ENCODE assay signal across 1 cellular context in the genomic region with DNA sequence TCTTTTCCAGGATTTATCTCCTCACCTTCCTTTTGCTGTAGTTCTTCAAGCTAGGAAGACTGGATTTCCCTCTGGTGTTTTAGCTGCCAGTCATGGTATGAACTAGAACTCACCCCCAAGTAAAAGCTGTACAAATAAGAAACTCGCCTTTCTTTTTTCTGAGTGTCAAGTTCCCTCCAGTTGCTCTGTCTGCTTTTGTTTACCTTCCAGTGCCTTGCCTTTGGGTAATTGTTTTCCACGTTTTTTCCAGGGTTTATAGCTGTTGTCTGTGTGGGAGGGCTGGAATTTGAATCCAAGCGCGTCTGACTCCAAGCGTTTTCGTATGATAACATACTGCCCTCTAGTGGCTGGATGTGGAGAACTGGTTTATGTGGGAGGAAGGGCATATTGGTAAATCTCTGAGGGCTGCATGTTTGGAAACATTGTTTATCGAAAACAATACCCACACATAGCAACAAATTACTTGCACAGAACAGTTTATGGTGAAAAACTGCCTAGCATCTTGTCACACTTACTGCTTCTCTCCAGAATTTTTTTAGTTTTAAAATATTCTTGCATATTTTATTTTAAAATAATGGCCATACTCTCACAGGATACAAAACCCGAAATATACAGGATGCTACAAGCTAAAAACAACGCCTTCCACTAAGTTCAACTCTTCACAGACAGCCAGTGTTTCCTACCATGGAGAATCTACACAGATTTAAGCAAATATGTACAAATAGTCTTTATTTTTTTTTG.
A peak's percentile ranks its signal among the peaks of the same experiment; 100 is the strongest.
TF ChIP-seq lines count a peak whose summit lies in the region.

No MANE protein-coding gene starts in this region.

TF ChIP-seq in K562, 482 proteins besides CTCF, POLR2A, EP300 and RAD21 (continues in another document):
- TF ChIP-seq TEAD4 (IDR thresholded peaks at IDR 0.05; ENCODE audit: low read length) (peak; percentile 69), TEAD4 (CRISPR knock-in tag; IDR thresholded peaks at IDR 0.05; ENCODE audit: borderline replicate concordance) (no peak), ATF7 (IDR thresholded peaks at IDR 0.05) (peak; percentile 33; the same call in 1 of the 2 replicates), SRF (CRISPR knock-in tag; IDR thresholded peaks at IDR 0.05) (no peak; a peak in 1 of 4 replicates), TOE1 (IDR thresholded peaks at IDR 0.05; ENCODE audit: borderline replicate concordance) (0 out of 2 replicates have a peak, but pooled peaks have one; percentile 16), TOE1 (CRISPR knock-in tag; IDR thresholded peaks at IDR 0.05; ENCODE audit: borderline replicate concordance, low read depth) (no peak), RCOR1 (IDR thresholded peaks at IDR 0.05; ENCODE audit: borderline replicate concordance in 1 of 2, low read depth in 2 of 2, low read length in 2 of 2) (0 out of 4 replicates have a peak, but pooled peaks of 1 of the 2 experiments have one; percentile 31), ATF1 (CRISPR knock-in tag; IDR thresholded peaks at IDR 0.05) (no peak), ATF1 (tag; IDR thresholded peaks at IDR 0.05) (0 out of 2 replicates have a peak, but pooled peaks have one; percentile 42), CC2D1A (IDR thresholded peaks at IDR 0.05) (peak; percentile 65; the same call in 1 of the 2 replicates), GTF2F1 (IDR thresholded peaks at IDR 0.05; ENCODE audit: low read depth, low read length) (no peak), SMARCA4 (IDR thresholded peaks at IDR 0.05) (peak; percentile 32), SNIP1 (IDR thresholded peaks at IDR 0.05; ENCODE audit: low read depth) (no peak), ARID2 (IDR thresholded peaks at IDR 0.05) (0 out of 2 replicates have a peak, but pooled peaks have one; percentile 46), EP400 (IDR thresholded peaks at IDR 0.05) (peak; percentile 41; the same call in 1 of the 2 replicates), HCFC1 (IDR thresholded peaks at IDR 0.05; ENCODE audit: low read depth, low read length) (peak; percentile 11; the same call in 1 of the 2 replicates), FOXM1 (IDR thresholded peaks at IDR 0.05; ENCODE audit: low read depth) (peak; percentile 47; the same call in 1 of the 2 replicates), FOXM1 (CRISPR knock-in tag; IDR thresholded peaks at IDR 0.05; ENCODE audit: low read depth) (no peak), SMC3 (conservative IDR thresholded peaks at IDR 0.05; ENCODE audit: insufficient read depth, low read depth, low read length) (peak; percentile 82), KLF16 (IDR thresholded peaks at IDR 0.05) (peak; percentile 51; the same call in 1 of the 2 replicates), JUND (IDR thresholded peaks at IDR 0.05; ENCODE audit: borderline replicate concordance, low read depth, low read length) (peak; percentile 21; the same call in 1 of the 2 replicates), JUND (tag; IDR thresholded peaks at IDR 0.05; ENCODE audit: borderline replicate concordance, low read depth, low read length) (no peak; the same call in 2 of the 3 replicates), FOSL1 (tag; conservative IDR thresholded peaks at IDR 0.05) (no peak), ZNF384 (IDR thresholded peaks at IDR 0.05; ENCODE audit: low read depth, low read length) (peak; percentile 23), ARID1B (IDR thresholded peaks at IDR 0.05) (0 out of 2 replicates have a peak, but pooled peaks have one; percentile 16), BCOR (IDR thresholded peaks at IDR 0.05) (no peak), MYC (IDR thresholded peaks at IDR 0.05; ENCODE audit: low read depth, low read length) (0 out of 2 replicates have a peak, but pooled peaks have one; percentile 20), MYC (CRISPR knock-in tag; IDR thresholded peaks at IDR 0.05; ENCODE audit: borderline replicate concordance, low read depth) (no peak), TSC22D4 (tag; IDR thresholded peaks at IDR 0.05) (no peak), RB1 (IDR thresholded peaks at IDR 0.05; ENCODE audit: low read depth) (peak; percentile 52; the same call in 1 of the 2 replicates), BRD9 (IDR thresholded peaks at IDR 0.05; ENCODE audit: low read depth, partially characterized antibody) (peak; percentile 51), TEAD2 (tag; IDR thresholded peaks at IDR 0.05) (0 out of 2 replicates have a peak, but pooled peaks have one; percentile 13), FOXK2 (conservative IDR thresholded peaks at IDR 0.05 in 1 of 2, IDR thresholded peaks at IDR 0.05 in 1 of 2; ENCODE audit: low read depth in 2 of 2) (peak; percentile 25 to 26; a peak in 1 of 4 replicates), ASH1L (IDR thresholded peaks at IDR 0.05; ENCODE audit: borderline replicate concordance, low read depth, partially characterized antibody) (no peak), ZNF121 (CRISPR knock-in tag; conservative IDR thresholded peaks at IDR 0.05) (no peak), ARNT (IDR thresholded peaks at IDR 0.05) (peak in 1 of 2 experiments; percentile 77; a peak in 1 of 4 replicates), BACH1 (tag; IDR thresholded peaks at IDR 0.05) (no peak)
- TF ChIP-seq, protein P1, sequence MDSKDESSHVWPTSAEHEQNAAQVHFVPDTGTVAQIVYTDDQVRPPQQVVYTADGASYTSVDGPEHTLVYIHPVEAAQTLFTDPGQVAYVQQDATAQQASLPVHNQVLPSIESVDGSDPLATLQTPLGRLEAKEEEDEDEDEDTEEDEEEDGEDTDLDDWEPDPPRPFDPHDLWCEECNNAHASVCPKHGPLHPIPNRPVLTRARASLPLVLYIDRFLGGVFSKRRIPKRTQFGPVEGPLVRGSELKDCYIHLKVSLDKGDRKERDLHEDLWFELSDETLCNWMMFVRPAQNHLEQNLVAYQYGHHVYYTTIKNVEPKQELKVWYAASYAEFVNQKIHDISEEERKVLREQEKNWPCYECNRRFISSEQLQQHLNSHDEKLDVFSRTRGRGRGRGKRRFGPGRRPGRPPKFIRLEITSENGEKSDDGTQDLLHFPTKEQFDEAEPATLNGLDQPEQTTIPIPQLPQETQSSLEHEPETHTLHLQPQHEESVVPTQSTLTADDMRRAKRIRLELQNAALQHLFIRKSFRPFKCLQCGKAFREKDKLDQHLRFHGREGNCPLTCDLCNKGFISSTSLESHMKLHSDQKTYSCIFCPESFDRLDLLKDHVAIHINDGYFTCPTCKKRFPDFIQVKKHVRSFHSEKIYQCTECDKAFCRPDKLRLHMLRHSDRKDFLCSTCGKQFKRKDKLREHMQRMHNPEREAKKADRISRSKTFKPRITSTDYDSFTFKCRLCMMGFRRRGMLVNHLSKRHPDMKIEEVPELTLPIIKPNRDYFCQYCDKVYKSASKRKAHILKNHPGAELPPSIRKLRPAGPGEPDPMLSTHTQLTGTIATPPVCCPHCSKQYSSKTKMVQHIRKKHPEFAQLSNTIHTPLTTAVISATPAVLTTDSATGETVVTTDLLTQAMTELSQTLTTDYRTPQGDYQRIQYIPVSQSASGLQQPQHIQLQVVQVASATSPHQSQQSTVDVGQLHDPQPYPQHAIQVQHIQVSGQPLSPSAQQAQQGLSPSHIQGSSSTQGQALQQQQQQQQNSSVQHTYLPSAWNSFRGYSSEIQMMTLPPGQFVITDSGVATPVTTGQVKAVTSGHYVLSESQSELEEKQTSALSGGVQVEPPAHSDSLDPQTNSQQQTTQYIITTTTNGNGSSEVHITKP (IDR thresholded peaks at IDR 0.05; ENCODE audit: partially characterized antibody), result peak; percentile 91
- TF ChIP-seq, protein P2, sequence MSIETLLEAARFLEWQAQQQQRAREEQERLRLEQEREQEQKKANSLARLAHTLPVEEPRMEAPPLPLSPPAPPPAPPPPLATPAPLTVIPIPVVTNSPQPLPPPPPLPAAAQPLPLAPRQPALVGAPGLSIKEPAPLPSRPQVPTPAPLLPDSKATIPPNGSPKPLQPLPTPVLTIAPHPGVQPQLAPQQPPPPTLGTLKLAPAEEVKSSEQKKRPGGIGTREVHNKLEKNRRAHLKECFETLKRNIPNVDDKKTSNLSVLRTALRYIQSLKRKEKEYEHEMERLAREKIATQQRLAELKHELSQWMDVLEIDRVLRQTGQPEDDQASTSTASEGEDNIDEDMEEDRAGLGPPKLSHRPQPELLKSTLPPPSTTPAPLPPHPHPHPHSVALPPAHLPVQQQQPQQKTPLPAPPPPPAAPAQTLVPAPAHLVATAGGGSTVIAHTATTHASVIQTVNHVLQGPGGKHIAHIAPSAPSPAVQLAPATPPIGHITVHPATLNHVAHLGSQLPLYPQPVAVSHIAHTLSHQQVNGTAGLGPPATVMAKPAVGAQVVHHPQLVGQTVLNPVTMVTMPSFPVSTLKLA (conservative IDR thresholded peaks at IDR 0.05), result peak in 1 of 2 experiments; percentile 49; a peak in 1 of 4 replicates
- TF ChIP-seq, protein P3, sequence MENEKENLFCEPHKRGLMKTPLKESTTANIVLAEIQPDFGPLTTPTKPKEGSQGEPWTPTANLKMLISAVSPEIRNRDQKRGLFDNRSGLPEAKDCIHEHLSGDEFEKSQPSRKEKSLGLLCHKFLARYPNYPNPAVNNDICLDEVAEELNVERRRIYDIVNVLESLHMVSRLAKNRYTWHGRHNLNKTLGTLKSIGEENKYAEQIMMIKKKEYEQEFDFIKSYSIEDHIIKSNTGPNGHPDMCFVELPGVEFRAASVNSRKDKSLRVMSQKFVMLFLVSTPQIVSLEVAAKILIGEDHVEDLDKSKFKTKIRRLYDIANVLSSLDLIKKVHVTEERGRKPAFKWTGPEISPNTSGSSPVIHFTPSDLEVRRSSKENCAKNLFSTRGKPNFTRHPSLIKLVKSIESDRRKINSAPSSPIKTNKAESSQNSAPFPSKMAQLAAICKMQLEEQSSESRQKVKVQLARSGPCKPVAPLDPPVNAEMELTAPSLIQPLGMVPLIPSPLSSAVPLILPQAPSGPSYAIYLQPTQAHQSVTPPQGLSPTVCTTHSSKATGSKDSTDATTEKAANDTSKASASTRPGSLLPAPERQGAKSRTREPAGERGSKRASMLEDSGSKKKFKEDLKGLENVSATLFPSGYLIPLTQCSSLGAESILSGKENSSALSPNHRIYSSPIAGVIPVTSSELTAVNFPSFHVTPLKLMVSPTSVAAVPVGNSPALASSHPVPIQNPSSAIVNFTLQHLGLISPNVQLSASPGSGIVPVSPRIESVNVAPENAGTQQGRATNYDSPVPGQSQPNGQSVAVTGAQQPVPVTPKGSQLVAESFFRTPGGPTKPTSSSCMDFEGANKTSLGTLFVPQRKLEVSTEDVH (IDR thresholded peaks at IDR 0.05; ENCODE audit: low read depth, partially characterized antibody), result no peak
- TF ChIP-seq, protein P4, sequence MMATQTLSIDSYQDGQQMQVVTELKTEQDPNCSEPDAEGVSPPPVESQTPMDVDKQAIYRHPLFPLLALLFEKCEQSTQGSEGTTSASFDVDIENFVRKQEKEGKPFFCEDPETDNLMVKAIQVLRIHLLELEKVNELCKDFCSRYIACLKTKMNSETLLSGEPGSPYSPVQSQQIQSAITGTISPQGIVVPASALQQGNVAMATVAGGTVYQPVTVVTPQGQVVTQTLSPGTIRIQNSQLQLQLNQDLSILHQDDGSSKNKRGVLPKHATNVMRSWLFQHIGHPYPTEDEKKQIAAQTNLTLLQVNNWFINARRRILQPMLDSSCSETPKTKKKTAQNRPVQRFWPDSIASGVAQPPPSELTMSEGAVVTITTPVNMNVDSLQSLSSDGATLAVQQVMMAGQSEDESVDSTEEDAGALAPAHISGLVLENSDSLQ (IDR thresholded peaks at IDR 0.05), result peak; percentile 71
- TF ChIP-seq, protein P5, sequence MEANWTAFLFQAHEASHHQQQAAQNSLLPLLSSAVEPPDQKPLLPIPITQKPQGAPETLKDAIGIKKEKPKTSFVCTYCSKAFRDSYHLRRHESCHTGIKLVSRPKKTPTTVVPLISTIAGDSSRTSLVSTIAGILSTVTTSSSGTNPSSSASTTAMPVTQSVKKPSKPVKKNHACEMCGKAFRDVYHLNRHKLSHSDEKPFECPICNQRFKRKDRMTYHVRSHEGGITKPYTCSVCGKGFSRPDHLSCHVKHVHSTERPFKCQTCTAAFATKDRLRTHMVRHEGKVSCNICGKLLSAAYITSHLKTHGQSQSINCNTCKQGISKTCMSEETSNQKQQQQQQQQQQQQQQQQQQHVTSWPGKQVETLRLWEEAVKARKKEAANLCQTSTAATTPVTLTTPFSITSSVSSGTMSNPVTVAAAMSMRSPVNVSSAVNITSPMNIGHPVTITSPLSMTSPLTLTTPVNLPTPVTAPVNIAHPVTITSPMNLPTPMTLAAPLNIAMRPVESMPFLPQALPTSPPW (CRISPR knock-in tag; IDR thresholded peaks at IDR 0.05), result peak; percentile 46; the same call in 1 of the 2 replicates
- TF ChIP-seq, protein P6, sequence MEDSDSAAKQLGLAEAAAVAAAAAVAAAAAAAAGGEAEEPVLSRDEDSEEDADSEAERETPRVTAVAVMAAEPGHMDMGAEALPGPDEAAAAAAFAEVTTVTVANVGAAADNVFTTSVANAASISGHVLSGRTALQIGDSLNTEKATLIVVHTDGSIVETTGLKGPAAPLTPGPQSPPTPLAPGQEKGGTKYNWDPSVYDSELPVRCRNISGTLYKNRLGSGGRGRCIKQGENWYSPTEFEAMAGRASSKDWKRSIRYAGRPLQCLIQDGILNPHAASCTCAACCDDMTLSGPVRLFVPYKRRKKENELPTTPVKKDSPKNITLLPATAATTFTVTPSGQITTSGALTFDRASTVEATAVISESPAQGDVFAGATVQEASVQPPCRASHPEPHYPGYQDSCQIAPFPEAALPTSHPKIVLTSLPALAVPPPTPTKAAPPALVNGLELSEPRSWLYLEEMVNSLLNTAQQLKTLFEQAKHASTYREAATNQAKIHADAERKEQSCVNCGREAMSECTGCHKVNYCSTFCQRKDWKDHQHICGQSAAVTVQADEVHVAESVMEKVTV (CRISPR knock-in tag; IDR thresholded peaks at IDR 0.05), result peak; percentile 65
- TF ChIP-seq, protein P7, sequence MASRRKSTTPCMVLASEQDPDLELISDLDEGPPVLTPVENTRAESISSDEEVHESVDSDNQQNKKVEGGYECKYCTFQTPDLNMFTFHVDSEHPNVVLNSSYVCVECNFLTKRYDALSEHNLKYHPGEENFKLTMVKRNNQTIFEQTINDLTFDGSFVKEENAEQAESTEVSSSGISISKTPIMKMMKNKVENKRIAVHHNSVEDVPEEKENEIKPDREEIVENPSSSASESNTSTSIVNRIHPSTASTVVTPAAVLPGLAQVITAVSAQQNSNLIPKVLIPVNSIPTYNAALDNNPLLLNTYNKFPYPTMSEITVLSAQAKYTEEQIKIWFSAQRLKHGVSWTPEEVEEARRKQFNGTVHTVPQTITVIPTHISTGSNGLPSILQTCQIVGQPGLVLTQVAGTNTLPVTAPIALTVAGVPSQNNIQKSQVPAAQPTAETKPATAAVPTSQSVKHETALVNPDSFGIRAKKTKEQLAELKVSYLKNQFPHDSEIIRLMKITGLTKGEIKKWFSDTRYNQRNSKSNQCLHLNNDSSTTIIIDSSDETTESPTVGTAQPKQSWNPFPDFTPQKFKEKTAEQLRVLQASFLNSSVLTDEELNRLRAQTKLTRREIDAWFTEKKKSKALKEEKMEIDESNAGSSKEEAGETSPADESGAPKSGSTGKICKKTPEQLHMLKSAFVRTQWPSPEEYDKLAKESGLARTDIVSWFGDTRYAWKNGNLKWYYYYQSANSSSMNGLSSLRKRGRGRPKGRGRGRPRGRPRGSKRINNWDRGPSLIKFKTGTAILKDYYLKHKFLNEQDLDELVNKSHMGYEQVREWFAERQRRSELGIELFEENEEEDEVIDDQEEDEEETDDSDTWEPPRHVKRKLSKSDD (conservative IDR thresholded peaks at IDR 0.05; ENCODE audit: low read length), result no peak
- TF ChIP-seq, protein P8, sequence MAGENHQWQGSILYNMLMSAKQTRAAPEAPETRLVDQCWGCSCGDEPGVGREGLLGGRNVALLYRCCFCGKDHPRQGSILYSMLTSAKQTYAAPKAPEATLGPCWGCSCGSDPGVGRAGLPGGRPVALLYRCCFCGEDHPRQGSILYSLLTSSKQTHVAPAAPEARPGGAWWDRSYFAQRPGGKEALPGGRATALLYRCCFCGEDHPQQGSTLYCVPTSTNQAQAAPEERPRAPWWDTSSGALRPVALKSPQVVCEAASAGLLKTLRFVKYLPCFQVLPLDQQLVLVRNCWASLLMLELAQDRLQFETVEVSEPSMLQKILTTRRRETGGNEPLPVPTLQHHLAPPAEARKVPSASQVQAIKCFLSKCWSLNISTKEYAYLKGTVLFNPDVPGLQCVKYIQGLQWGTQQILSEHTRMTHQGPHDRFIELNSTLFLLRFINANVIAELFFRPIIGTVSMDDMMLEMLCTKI (IDR thresholded peaks at IDR 0.05; ENCODE audit: partially characterized antibody), result no peak
